ENCODE assay signal across 23 cellular contexts in genomic region chr4:6601661-6602250, GRCh38.
"Had no signal": no experiment of that assay in that cellular context is flagged by ENCODE, and none has a peak within 500 bp of the region (broad histone marks: within the 10 kb centered on the region; RNA-seq: fewer than 3 reads in every experiment).

No MANE protein-coding gene starts in this region.

- H3K4me1 Mint-ChIP-seq: activated B cell treated with CpG ODN at 0.5 μM for 24 hours; activated CD4-positive, alpha-beta T cell treated with anti-CD3 and anti-CD28 coated beads, Interleukin-2, amount 10 ng/mL, durations not matched to agents 24 days and 14 days; activated T-helper 17 cell treated with anti-CD3 and anti-CD28 coated beads, Interleukin-2, amount 50 U/mL, for 72 hours had no signal

- H3K9me3 Mint-ChIP-seq: activated T-helper 17 cell treated with anti-CD3 and anti-CD28 coated beads, Interleukin-2, amount 50 U/mL, for 72 hours had no signal

- H3K27me3 ChIP-seq: adrenal gland had no signal

- H3K4me2 ChIP-seq: PC-9 had no signal

- H3K4me3 ChIP-seq: adrenal gland, coronary artery, PC-9 had no signal

- H3K4me1 ChIP-seq: adrenal gland had no signal

- H3K27me3 Mint-ChIP-seq: activated B cell treated with CpG ODN at 0.5 μM for 24 hours; activated CD4-positive, alpha-beta T cell treated with anti-CD3 and anti-CD28 coated beads, Interleukin-2, amount 10 ng/mL, durations not matched to agents 24 days and 14 days; activated naive CD8-positive, alpha-beta T cell; activated T-helper 17 cell treated with anti-CD3 and anti-CD28 coated beads, Interleukin-2, amount 50 U/mL, for 72 hours had no signal

- H3K27ac ChIP-seq: adrenal gland, coronary artery, PC-9 had no signal

- H3K4me3 Mint-ChIP-seq: activated B cell treated with CpG ODN at 0.5 μM for 24 hours; activated CD4-positive, alpha-beta T cell treated with anti-CD3 and anti-CD28 coated beads, Interleukin-2, amount 10 ng/mL, durations not matched to agents 24 days and 14 days; activated naive CD4-positive, alpha-beta T cell treated with anti-CD3 and anti-CD28 coated beads for 36 hours; activated naive CD8-positive, alpha-beta T cell; activated T-helper 17 cell treated with anti-CD3 and anti-CD28 coated beads, Interleukin-2, amount 50 U/mL, for 72 hours; T-helper 1 cell treated with Interleukin-12 subunit alpha and Interleukin-12 subunit beta and Interleukin-4 antibody, amounts not matched to agents 30 μg/mL and 1 μg/mL, for 36 hours had no signal

- ATAC-seq: activated T-helper 17 cell treated with anti-CD3 and anti-CD28 coated beads, Interleukin-2, amount 50 U/mL, for 72 hours had no signal

- H3K27ac Mint-ChIP-seq: activated B cell treated with CpG ODN at 0.5 μM for 24 hours; activated CD4-positive, alpha-beta T cell treated with anti-CD3 and anti-CD28 coated beads, Interleukin-2, amount 10 ng/mL, durations not matched to agents 24 days and 14 days; activated naive CD4-positive, alpha-beta T cell treated with anti-CD3 and anti-CD28 coated beads for 36 hours; activated naive CD8-positive, alpha-beta T cell; activated T-helper 17 cell treated with anti-CD3 and anti-CD28 coated beads, Interleukin-2, amount 50 U/mL, for 72 hours; T-helper 1 cell treated with Interleukin-12 subunit alpha and Interleukin-12 subunit beta and Interleukin-4 antibody, amounts not matched to agents 30 μg/mL and 1 μg/mL, for 36 hours had no signal

- DNase-seq: activated B cell treated with CpG ODN at 0.5 μM for 24 hours; activated CD4-positive, alpha-beta T cell treated with anti-CD3 and anti-CD28 coated beads for 1 hour; activated CD4-positive, alpha-beta T cell treated with anti-CD3 and anti-CD28 coated beads, Interleukin-2, amount 10 ng/mL, durations not matched to agents 24 days and 14 days; activated CD4-positive, alpha-beta T cell treated with anti-CD3 and anti-CD28 coated beads, Interleukin-2, amount 50 U/mL, for 48 hours; activated CD8-positive, alpha-beta memory T cell treated with anti-CD3 and anti-CD28 coated beads for 24 hours; activated gamma-delta T cell; activated naive CD4-positive, alpha-beta T cell treated with anti-CD3 and anti-CD28 coated beads for 36 hours; activated T-cell treated with anti-CD3 and anti-CD28 coated beads, Interleukin-2, amount 50 U/mL, for 48 hours; adrenal gland; anterior cingulate cortex; caudate nucleus; NCI-H1105 treated with DMSO at 0.1 percent for 48 hours; NCI-H1436 treated with DMSO at 0.1 percent for 48 hours; NCI-H187; NCI-H2081; NCI-H446; NCI-H524; PC-9; SHP77 treated with DMSO at 0.1 percent for 48 hours had no signal

- H2AFZ ChIP-seq: PC-9 had no signal
